ENCODE assay signal across 8 cellular contexts in genomic region chr19:6744381-6745288, GRCh38. TPM values are rescaled to one million over a fixed set of nuclear protein-coding genes. Genes with fewer than 3 reads are reported as not detected.
DNase-seq lines count a peak whose midpoint lies in the region; ATAC-seq and TF ChIP-seq lines count a peak whose summit lies in the region.

No MANE protein-coding gene starts in this region.

- peak overlapping the region; percentile 67 for H3K27ac ChIP-seq in muscle layer of duodenum (ENCODE audit: low read length)

- ATAC-seq in HG03342 (IDR thresholded peaks at IDR 0.05; ENCODE audit: unreplicated experiment) (no peak), HG03354 (IDR thresholded peaks at IDR 0.05; ENCODE audit: poor library complexity, severe bottlenecking, unreplicated experiment) (no peak)

- H3K4me3 ChIP-seq in epithelial cell of proximal tubule (ENCODE audit: low read depth, low read length) = peak overlapping the region; percentile 16
- peak overlapping the region; percentile 13 to 40 for H3K4me3 ChIP-seq in muscle layer of duodenum (ENCODE audit: low read depth in 1 of 2, low read length in 2 of 2)

- peaks cover 35 to 43% of the 10 kb centered on the region in 2 donors for H3K36me3 ChIP-seq in muscle layer of duodenum (ENCODE audit: control insufficient read depth in 1 of 2, insufficient read depth in 2 of 2, low read length in 2 of 2)

- peak; percentile 95 for DNase-seq in AG08395 (ENCODE audit: low spot score)
- peak; percentile 90 for DNase-seq in M059J (ENCODE audit: low read depth)
- DNase-seq in epithelial cell of proximal tubule (ENCODE audit: low read depth) = no peak
- DNase-seq in GOT3 (lab: John Stamatoyannopoulos, UW) = no peak
- DNase-seq in mesenteric fat pad (ENCODE audit: low spot score) = no peak

- peaks cover 6 to 35% of the 10 kb centered on the region in 2 donors for H3K4me1 ChIP-seq in muscle layer of duodenum (ENCODE audit: control insufficient read depth in 1 of 2, insufficient read depth in 2 of 2, low read length in 2 of 2)

- H3K27me3 ChIP-seq in muscle layer of duodenum (ENCODE audit: low read depth, low read length) = no peaks in the 10 kb centered on the region

- no peak for TF ChIP-seq CTCF in epithelial cell of proximal tubule (conservative IDR thresholded peaks at IDR 0.05; ENCODE audit: low read depth, low read length)

- H3K9me3 ChIP-seq in muscle layer of duodenum (ENCODE audit: control insufficient read depth in 1 of 2, low read length in 2 of 2) = no peaks in the 10 kb centered on the region

RNA-seq across cellular contexts. Expression of gene TRIP10, which starts 5.2 kb away (rescaled TPM):
- 21.5 and 34.3 TPM in 2 replicates for total RNA-seq in M059J (2014; rRNA removed; shearing (Covaris generic))
- total RNA-seq in epithelial cell of proximal tubule (43.5 and 62.4 TPM in 2 replicates), mesenteric fat pad (88.3 TPM)

RNA-seq across cellular contexts. Expression of gene GPR108, which starts 7.3 kb away (rescaled TPM):
- 45.9 and 54.7 TPM in 2 replicates for total RNA-seq in M059J (2014; rRNA removed; shearing (Covaris generic))
- total RNA-seq in epithelial cell of proximal tubule (29.3 and 58.2 TPM in 2 replicates), mesenteric fat pad (55.4 TPM)

RNA-seq across cellular contexts. Expression of gene SH2D3A, which starts 22.6 kb away (rescaled TPM):
- not detected in 2 replicates for total RNA-seq in M059J (2014; rRNA removed; shearing (Covaris generic))
- total RNA-seq in epithelial cell of proximal tubule = 26.6 and 27.6 TPM in 2 replicates
- 0.55 TPM for total RNA-seq in mesenteric fat pad

RNA-seq across cellular contexts. Expression of gene C3, which starts 24.2 kb away (rescaled TPM):
- 4.0 and 5.2 TPM in 2 replicates for total RNA-seq in M059J (2014; rRNA removed; shearing (Covaris generic))
- 10.0 and 16.1 TPM in 2 replicates for total RNA-seq in epithelial cell of proximal tubule
- total RNA-seq in mesenteric fat pad = 1,009 TPM

RNA-seq across cellular contexts. Expression of gene VAV1, which starts 27.9 kb away (rescaled TPM):
- total RNA-seq in M059J (2014; rRNA removed; shearing (Covaris generic)) = not detected in 2 replicates
- 1.3 and 1.4 TPM in 2 replicates for total RNA-seq in epithelial cell of proximal tubule
- 16.4 TPM for total RNA-seq in mesenteric fat pad

Comparison
In these comparisons a context has a peak if more than half of its experiments do, and no peak if none do; other contexts are left out.
1. DNase-seq: peak in AG08395 (single experiment) and M059J (single experiment); none in epithelial cell of proximal tubule (single experiment), GOT3 (single experiment) and mesenteric fat pad (single experiment).
2. RNA of gene SH2D3A, which starts 22.6 kb away (total RNA-seq): 26.6 to 27.6 TPM in epithelial cell of proximal tubule; 0.55 TPM in mesenteric fat pad (single experiment) and not detected in M059J; every median in the first group is over 10 times any median in the second.